In the genomic region with DNA sequence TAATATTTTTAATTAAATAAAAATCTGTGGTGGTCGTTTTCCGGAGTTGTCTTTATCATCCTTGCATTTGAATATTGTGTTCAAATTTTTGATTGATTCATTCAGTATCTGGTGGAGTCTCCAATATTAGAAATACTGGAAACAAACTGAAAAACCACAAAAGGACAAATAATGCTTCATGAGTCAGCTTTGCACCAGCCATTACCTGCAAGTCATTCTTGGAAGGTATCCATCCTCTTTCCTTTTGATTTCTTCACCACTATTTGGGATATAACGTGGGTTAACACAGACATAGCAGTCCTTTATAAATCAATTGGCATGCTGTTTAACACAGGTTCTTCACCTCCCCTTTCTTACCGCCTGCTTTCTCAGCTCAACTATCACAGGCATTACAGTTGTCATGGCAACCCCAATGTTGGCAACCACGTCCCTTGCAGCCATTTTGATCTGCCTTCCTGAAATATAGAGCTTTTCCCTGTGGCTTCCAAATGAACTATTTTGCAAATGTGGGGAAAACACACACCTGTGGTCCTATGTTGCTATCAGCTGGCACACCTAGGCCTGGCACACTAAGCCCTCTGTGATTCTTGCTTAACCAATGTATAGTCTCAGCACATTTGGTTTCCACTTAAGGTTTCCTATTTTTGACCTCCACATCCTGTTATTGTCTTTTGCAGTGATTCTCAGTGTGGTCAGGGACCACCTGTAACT, we compare ENCODE assay signal across 1 cellular context.
TF ChIP-seq lines count a peak whose summit lies in the region.

No MANE protein-coding gene starts in this region.

TF ChIP-seq in GM12878, 131 proteins besides CTCF, POLR2A, EP300 and RAD21:
- TF ChIP-seq, protein P1, sequence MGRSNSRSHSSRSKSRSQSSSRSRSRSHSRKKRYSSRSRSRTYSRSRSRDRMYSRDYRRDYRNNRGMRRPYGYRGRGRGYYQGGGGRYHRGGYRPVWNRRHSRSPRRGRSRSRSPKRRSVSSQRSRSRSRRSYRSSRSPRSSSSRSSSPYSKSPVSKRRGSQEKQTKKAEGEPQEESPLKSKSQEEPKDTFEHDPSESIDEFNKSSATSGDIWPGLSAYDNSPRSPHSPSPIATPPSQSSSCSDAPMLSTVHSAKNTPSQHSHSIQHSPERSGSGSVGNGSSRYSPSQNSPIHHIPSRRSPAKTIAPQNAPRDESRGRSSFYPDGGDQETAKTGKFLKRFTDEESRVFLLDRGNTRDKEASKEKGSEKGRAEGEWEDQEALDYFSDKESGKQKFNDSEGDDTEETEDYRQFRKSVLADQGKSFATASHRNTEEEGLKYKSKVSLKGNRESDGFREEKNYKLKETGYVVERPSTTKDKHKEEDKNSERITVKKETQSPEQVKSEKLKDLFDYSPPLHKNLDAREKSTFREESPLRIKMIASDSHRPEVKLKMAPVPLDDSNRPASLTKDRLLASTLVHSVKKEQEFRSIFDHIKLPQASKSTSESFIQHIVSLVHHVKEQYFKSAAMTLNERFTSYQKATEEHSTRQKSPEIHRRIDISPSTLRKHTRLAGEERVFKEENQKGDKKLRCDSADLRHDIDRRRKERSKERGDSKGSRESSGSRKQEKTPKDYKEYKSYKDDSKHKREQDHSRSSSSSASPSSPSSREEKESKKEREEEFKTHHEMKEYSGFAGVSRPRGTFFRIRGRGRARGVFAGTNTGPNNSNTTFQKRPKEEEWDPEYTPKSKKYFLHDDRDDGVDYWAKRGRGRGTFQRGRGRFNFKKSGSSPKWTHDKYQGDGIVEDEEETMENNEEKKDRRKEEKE (IDR thresholded peaks at IDR 0.05): no peak
- peak; percentile 29; the same call in 1 of the 2 replicates for TF ChIP-seq BMI1 (IDR thresholded peaks at IDR 0.05; ENCODE audit: borderline replicate concordance)
